8 cellular contexts compared by ENCODE assay signal in genomic region chr4:51906167-51906647, GRCh38.
A peak's percentile ranks its signal among the peaks of the same experiment; 100 is the strongest.
DNase-seq lines count a peak whose midpoint lies in the region; ATAC-seq and TF ChIP-seq lines count a peak whose summit lies in the region.

No MANE protein-coding gene starts in this region.

- no peaks in the 10 kb centered on the region for H3K9me3 ChIP-seq in mucosa of rectum (ENCODE audit: control insufficient read depth in 2 of 2, low read length in 2 of 2)
- H3K9me3 ChIP-seq in vagina, result no peaks in the 10 kb centered on the region

- H3K27me3 ChIP-seq in mucosa of rectum (ENCODE audit: control insufficient read depth in 2 of 2, insufficient read depth in 2 of 2, low read length in 2 of 2) (no peaks in the 10 kb centered on the region), vagina (no peaks in the 10 kb centered on the region)

- TF ChIP-seq POLR2A in vagina (IDR thresholded peaks at IDR 0.05), result no peak

- TF ChIP-seq CTCF in vagina (IDR thresholded peaks at IDR 0.05), result no peak

- H3K27ac ChIP-seq in mucosa of rectum (ENCODE audit: low read depth in 2 of 2, low read length in 2 of 2) (peak overlapping the region; percentile 56 to 67), vagina (no peak overlapping the region)

- H3K36me3 ChIP-seq in mucosa of rectum (ENCODE audit: control insufficient read depth in 2 of 2, insufficient read depth in 2 of 2, low read length in 2 of 2) (peaks cover 14 to 18% of the 10 kb centered on the region in 2 donors), vagina (peaks cover 0 to 35% of the 10 kb centered on the region in 2 donors)

- peak; percentile 93 for DNase-seq in NOMO-1 treated with DMSO at 0.1 percent for 48 hours (lab: John Stamatoyannopoulos, UW; ENCODE audit: unreplicated experiment)
- no peak for DNase-seq in HuH-7 (ENCODE audit: low spot score)
- DNase-seq in left ventricle myocardium superior, result no peak
- DNase-seq in vagina (ENCODE audit: extremely low spot score in 2 of 2), result no peak
- no peak for DNase-seq in inferior parietal cortex (ENCODE audit: extremely low spot score)

- ATAC-seq in GM18870 (IDR thresholded peaks at IDR 0.05; ENCODE audit: unreplicated experiment) (peak; percentile 99), HG02642 (IDR thresholded peaks at IDR 0.05; ENCODE audit: poor library complexity, unreplicated experiment) (peak; percentile 99), left ventricle myocardium superior (no peak)

- H3K4me3 ChIP-seq in mucosa of rectum (ENCODE audit: low read length in 2 of 2), result no peak overlapping the region
- H3K4me3 ChIP-seq in vagina, result no peak overlapping the region

- H3K4me1 ChIP-seq in mucosa of rectum (ENCODE audit: control insufficient read depth in 2 of 2, insufficient read depth in 2 of 2, low read length in 2 of 2), result peaks cover 25 to 29% of the 10 kb centered on the region in 2 donors
- no peaks in the 10 kb centered on the region for H3K4me1 ChIP-seq in vagina

- H3K9ac ChIP-seq in mucosa of rectum (ENCODE audit: low read depth in 1 of 2, low read length in 2 of 2), result no peak overlapping the region

- intact Hi-C loops in left ventricle myocardium superior (cut with micrococcal nuclease) (no loop called here), vagina (cut with DNase I) (no loop called here)
